8 cellular contexts compared by ENCODE assay signal in the genomic region with DNA sequence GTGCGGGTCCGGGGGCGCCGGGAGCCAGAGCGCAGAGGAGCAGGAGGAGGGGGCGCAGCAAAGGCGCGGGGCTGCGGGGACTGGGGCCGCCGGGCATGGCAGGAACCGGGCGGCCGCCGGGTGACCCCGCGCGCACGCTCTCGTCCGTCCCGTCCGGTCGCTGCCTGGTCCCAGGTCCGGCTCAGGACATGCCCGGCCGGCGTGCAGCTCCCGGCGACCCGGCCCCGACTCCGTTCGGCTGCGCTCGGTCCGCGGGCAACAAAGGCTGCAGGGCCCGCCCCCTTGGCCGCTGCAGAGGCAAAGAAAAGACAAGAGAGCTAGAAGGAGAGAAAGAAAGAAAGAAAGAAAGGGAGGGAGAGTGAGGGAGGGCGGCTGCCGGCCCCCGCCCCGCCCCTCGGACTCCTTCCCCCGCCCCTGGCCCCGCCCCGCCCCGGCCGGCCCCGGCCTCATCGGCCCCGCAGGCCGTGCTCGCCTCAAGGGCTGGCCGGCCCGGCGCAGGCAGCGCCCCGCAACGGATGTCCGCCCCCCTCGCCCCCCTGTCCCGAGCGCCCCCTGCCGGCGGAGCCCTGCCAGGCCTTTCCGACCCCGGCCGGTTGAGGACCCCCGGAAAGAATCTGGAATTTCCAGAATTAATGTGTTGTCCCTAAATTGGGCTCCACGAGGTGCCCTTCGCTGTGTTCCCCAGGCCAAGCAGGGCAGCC. TPM values are rescaled to one million over a fixed set of nuclear protein-coding genes. Genes with fewer than 3 reads are reported as not detected.
DNase-seq lines count a peak whose midpoint lies in the region; ATAC-seq and TF ChIP-seq lines count a peak whose summit lies in the region.

A gene with protein sequence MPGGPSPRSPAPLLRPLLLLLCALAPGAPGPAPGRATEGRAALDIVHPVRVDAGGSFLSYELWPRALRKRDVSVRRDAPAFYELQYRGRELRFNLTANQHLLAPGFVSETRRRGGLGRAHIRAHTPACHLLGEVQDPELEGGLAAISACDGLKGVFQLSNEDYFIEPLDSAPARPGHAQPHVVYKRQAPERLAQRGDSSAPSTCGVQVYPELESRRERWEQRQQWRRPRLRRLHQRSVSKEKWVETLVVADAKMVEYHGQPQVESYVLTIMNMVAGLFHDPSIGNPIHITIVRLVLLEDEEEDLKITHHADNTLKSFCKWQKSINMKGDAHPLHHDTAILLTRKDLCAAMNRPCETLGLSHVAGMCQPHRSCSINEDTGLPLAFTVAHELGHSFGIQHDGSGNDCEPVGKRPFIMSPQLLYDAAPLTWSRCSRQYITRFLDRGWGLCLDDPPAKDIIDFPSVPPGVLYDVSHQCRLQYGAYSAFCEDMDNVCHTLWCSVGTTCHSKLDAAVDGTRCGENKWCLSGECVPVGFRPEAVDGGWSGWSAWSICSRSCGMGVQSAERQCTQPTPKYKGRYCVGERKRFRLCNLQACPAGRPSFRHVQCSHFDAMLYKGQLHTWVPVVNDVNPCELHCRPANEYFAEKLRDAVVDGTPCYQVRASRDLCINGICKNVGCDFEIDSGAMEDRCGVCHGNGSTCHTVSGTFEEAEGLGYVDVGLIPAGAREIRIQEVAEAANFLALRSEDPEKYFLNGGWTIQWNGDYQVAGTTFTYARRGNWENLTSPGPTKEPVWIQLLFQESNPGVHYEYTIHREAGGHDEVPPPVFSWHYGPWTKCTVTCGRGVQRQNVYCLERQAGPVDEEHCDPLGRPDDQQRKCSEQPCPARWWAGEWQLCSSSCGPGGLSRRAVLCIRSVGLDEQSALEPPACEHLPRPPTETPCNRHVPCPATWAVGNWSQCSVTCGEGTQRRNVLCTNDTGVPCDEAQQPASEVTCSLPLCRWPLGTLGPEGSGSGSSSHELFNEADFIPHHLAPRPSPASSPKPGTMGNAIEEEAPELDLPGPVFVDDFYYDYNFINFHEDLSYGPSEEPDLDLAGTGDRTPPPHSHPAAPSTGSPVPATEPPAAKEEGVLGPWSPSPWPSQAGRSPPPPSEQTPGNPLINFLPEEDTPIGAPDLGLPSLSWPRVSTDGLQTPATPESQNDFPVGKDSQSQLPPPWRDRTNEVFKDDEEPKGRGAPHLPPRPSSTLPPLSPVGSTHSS (N-terminal part only) (minus strand): TSS at position 341 of the 701 bp plus-strand sequence. CDS start 244 bp downstream, at position 97.

- peaks cover 5% of the 10 kb centered on the region for H3K4me1 Mint-ChIP-seq in endodermal cell

- H3K9ac ChIP-seq in endodermal cell (ENCODE audit: extremely low read depth, low read length, poor library complexity, severe bottlenecking) (peak within 1 kb of the TSS; percentile 68), mesenchymal stem cell (ENCODE audit: low read length) (peak within 1 kb of the TSS; percentile 92)

- WGBS in endodermal cell (ENCODE audit: insufficient coverage in 1 of 2, insufficient read length in 1 of 2), 2 experiments: 2 to 8% methylated on average over 10 to 67 of the region's 73 CpGs
- whole genome bisulfite sequencing in mesenchymal stem cell: 1% methylated on average over 63 of the region's 73 CpGs

- H3K4me1 ChIP-seq in endodermal cell (ENCODE audit: control insufficient read depth, insufficient read depth, low read length) (no peaks in the 10 kb centered on the region), mesenchymal stem cell (ENCODE audit: control insufficient read depth, insufficient read depth, low read depth, low read length) (peaks cover 13% of the 10 kb centered on the region)

- no peaks in the 10 kb centered on the region for H3K36me3 Mint-ChIP-seq in endodermal cell (ENCODE audit: low read depth)

- peak within 1 kb of the TSS; percentile 78 for H2AFZ ChIP-seq in mesenchymal stem cell (ENCODE audit: low read depth, low read length)

- no peaks in the 10 kb centered on the region for H3K9me3 ChIP-seq in endodermal cell (ENCODE audit: control insufficient read depth, low read length)
- no peaks in the 10 kb centered on the region for H3K9me3 ChIP-seq in mesenchymal stem cell (ENCODE audit: control insufficient read depth, low read length)

- H3K23ac ChIP-seq in mesenchymal stem cell (ENCODE audit: low read length in 2 of 2): peak within 1 kb of the TSS in 1 of 2 experiments; percentile 57

- H3K27ac Mint-ChIP-seq in endodermal cell: no peak within 1 kb of the TSS

- peak within 1 kb of the TSS in 1 of 2 experiments; percentile 35 for H3K14ac ChIP-seq in mesenchymal stem cell (ENCODE audit: low read length in 2 of 2)

- H3K27me3 ChIP-seq in endodermal cell (ENCODE audit: control insufficient read depth, insufficient read depth, low read length, poor library complexity, severe bottlenecking): peaks cover 11% of the 10 kb centered on the region
- no peaks in the 10 kb centered on the region for H3K27me3 ChIP-seq in mesenchymal stem cell (ENCODE audit: control insufficient read depth in 1 of 2, insufficient read depth in 1 of 2, low read length in 2 of 2)

- H3K79me1 ChIP-seq in mesenchymal stem cell (replicated peaks; ENCODE audit: low read length, poor library complexity, severe bottlenecking): peaks cover 27% of the 10 kb centered on the region

- H2BK120ac ChIP-seq in mesenchymal stem cell (ENCODE audit: low read depth, low read length): no peak within 1 kb of the TSS

- in situ Hi-C loops in Caki2 (cut with HindIII; ENCODE audit: low pct_unique_long_range_greater_than_20kb, low sequenced_read_pairs): no loop called here

- H3K18ac ChIP-seq in mesenchymal stem cell (ENCODE audit: low read depth in 1 of 2, low read length in 2 of 2): peak within 1 kb of the TSS; percentile 79 to 94

- peak within 1 kb of the TSS; percentile 80 for H4K91ac ChIP-seq in mesenchymal stem cell (ENCODE audit: low read length)

- H2AK5ac ChIP-seq in mesenchymal stem cell (ENCODE audit: low read length, severe bottlenecking): no peak within 1 kb of the TSS

- peak within 1 kb of the TSS; percentile 18 to 78 for H2BK12ac ChIP-seq in mesenchymal stem cell (ENCODE audit: low read length in 2 of 2)

- H3K27ac ChIP-seq in endodermal cell (ENCODE audit: low read depth, low read length) (peak within 1 kb of the TSS; percentile 84), mesenchymal stem cell (ENCODE audit: low read length, poor library complexity, severe bottlenecking) (peak within 1 kb of the TSS; percentile 22)

- peak; percentile 64 for ATAC-seq in GM21576 (IDR thresholded peaks at IDR 0.05; ENCODE audit: unreplicated experiment)

- H2BK15ac ChIP-seq in mesenchymal stem cell (ENCODE audit: low read depth, poor library complexity, severe bottlenecking): peak within 1 kb of the TSS; percentile 88

- peak within 1 kb of the TSS; percentile 68 for H2BK5ac ChIP-seq in mesenchymal stem cell (ENCODE audit: low read depth, low read length, poor library complexity, severe bottlenecking)

- peak within 1 kb of the TSS; percentile 78 for H3K4me3 Mint-ChIP-seq in endodermal cell

- H3K36me3 ChIP-seq in endodermal cell (ENCODE audit: control insufficient read depth, insufficient read depth, low read length) (no peaks in the 10 kb centered on the region), mesenchymal stem cell (ENCODE audit: control insufficient read depth in 1 of 2, insufficient read depth in 2 of 2, low read depth in 1 of 2, low read length in 2 of 2) (no peaks in the 10 kb centered on the region)

- peak within 1 kb of the TSS; percentile 93 for H4K8ac ChIP-seq in mesenchymal stem cell (ENCODE audit: low read length)

- peak within 1 kb of the TSS; percentile 70 to 71 for H3K4ac ChIP-seq in mesenchymal stem cell (ENCODE audit: low read depth in 1 of 2, low read length in 2 of 2)

- DNase-seq in Caki2 (ENCODE audit: low read depth) (peak; percentile 61), NCI-H1105 (lab: John Stamatoyannopoulos, UW) (peak; percentile 10), endodermal cell (peak; percentile 94), mesenchymal stem cell (peak; percentile 80), NCI-H774 (lab: John Stamatoyannopoulos, UW) (no peak)
- DNase-seq in activated CD8-positive, alpha-beta memory T cell treated with anti-CD3 and anti-CD28 coated beads for 4 hours (ENCODE audit: low read depth in 2 of 2): peak; percentile 10 to 14
- DNase-seq in stimulated activated CD8-positive, alpha-beta memory T cell treated with anti-CD3 and anti-CD28 coated beads, Interleukin-15, amount 100 ng/mL, for 48 hours (ENCODE audit: low read depth in 2 of 2): peak; percentile 38 to 41

- H3K9me3 Mint-ChIP-seq in endodermal cell: no peaks in the 10 kb centered on the region

- H3K27me3 Mint-ChIP-seq in endodermal cell (ENCODE audit: insufficient read depth): peaks cover 24% of the 10 kb centered on the region

- H3K4me2 ChIP-seq in mesenchymal stem cell (ENCODE audit: low read length, poor library complexity, severe bottlenecking): peak within 1 kb of the TSS; percentile 92

- peak; percentile 83 for TF ChIP-seq CTCF in endodermal cell (conservative IDR thresholded peaks at IDR 0.05)

- H3K4me3 ChIP-seq in endodermal cell (ENCODE audit: low read length): peak within 1 kb of the TSS; percentile 84
- peak within 1 kb of the TSS; percentile 75 to 91 for H3K4me3 ChIP-seq in mesenchymal stem cell (ENCODE audit: insufficient read depth in 1 of 2, low read depth in 1 of 2, low read length in 2 of 2)

RNA-seq across cellular contexts. Expression of the gene that starts here (rescaled TPM):
- 4.6 and 5.7 TPM in 2 replicates for total RNA-seq in Caki2 (2014; rRNA removed; shearing (Covaris generic); ENCODE audit: low replicate concordance)
- total RNA-seq in endodermal cell: 10 to 100 TPM; 55.8 to 67.1 TPM
- polyA plus RNA-seq in endodermal cell (2013, experiment 1 of 2): 58.8 TPM
- 53.4 TPM for polyA plus RNA-seq in endodermal cell (2013, experiment 2 of 2)
- 14.1 TPM for polyA plus RNA-seq in mesenchymal stem cell (2013, experiment 1 of 2)
- polyA plus RNA-seq in mesenchymal stem cell (2013, experiment 2 of 2): 13.0 TPM
